In the genomic region with DNA sequence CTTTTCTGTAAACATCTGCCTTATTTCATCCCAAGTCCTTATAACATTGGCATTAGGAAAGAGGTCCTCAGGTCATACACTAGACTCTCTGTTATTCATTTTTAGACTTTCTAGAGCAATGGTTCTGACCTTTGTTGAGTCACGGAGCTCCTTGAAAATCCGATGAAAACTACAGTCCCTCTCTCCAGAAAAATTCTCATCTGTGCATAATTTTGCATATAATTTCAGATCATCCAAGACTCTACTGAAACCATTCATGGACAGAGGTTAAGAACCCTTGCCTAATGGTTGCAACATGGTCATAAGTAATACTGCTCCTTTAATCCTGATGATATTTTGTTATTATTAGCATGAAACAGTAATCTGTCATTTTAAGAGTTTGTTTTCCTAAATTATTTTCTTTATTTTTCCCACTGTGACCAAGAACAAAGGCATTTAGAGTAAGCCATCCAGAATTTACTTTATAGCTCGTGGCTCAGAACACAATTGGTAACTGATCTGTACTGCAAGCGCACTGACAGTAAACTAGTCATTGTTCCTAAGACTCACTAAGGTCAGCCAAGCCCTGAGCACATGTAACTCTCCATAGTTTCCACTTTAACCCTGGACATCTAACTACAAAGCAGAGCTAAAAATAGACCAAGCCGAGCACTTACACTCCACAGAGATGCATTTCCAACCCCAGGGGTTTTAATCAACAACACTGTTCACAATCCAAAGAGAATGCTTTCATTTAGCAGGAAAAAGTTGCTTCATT, we compare ENCODE assay signal across 13 cellular contexts. TPM values are rescaled to one million over a fixed set of nuclear protein-coding genes. Genes with fewer than 3 reads are reported as not detected.
A peak's percentile ranks its signal among the peaks of the same experiment; 100 is the strongest.
DNase-seq lines count a peak whose midpoint lies in the region; ATAC-seq and TF ChIP-seq lines count a peak whose summit lies in the region.
"Had no signal": no experiment of that assay in that cellular context is flagged by ENCODE, and none has a peak within 500 bp of the region (broad histone marks: within the 10 kb centered on the region; RNA-seq: fewer than 3 reads in every experiment).

No MANE protein-coding gene starts in this region.

- H3K9me3 ChIP-seq in muscle layer of colon (ENCODE audit: low read length): no peaks in the 10 kb centered on the region
- H3K9me3 ChIP-seq: colonic mucosa had no signal

- DNase-seq in NCI-H345 treated with DMSO at 0.1 percent for 48 hours (lab: John Stamatoyannopoulos, UW; ENCODE audit: unreplicated experiment) (peak; percentile 11), fibroblast of the aortic adventitia (ENCODE audit: low read depth) (peak; percentile 33), posterior vena cava (ENCODE audit: low spot score) (no peak), GM10248 (ENCODE audit: extremely low spot score) (no peak)
- no peak for DNase-seq in activated naive CD4-positive, alpha-beta T cell treated with anti-CD3 and anti-CD28 coated beads, Interleukin-2, amount 50 U/mL, for 72 hours (ENCODE audit: low spot score in 2 of 2)
- DNase-seq: activated T-cell treated with anti-CD3 and anti-CD28 coated beads, Interleukin-2, amount 50 U/mL, for 24 hours; colonic mucosa; small intestine; T-helper 9 cell had no signal

- CTCF ChIA-PET in GM10248 (lab: Yijun Ruan, JAX): interaction anchor here (1.5 to 3.2 kb wide), 3 partner anchors 10 to 37 kb away, joined by 3 to 13 read pairs (median 7); no protein-coding TSS in a partner anchor

- no peaks in the 10 kb centered on the region for H3K27me3 ChIP-seq in ACC112 (ENCODE audit: insufficient read depth, low read length)
- H3K27me3 ChIP-seq in muscle layer of colon (ENCODE audit: control insufficient read depth in 1 of 2, insufficient read depth in 2 of 2, low read length in 2 of 2): no peaks in the 10 kb centered on the region
- H3K27me3 ChIP-seq: colonic mucosa had no signal

- peak overlapping the region; percentile 32; the same call in 1 of the 2 replicates for H3K4me3 ChIP-seq in ACC112 (ENCODE audit: low read depth, low read length)
- H3K4me3 ChIP-seq in fibroblast of the aortic adventitia (ENCODE audit: low read depth, low read length): no peak overlapping the region
- H3K4me3 ChIP-seq in muscle layer of colon (ENCODE audit: low read depth in 1 of 2, low read length in 2 of 2): no peak overlapping the region
- H3K4me3 ChIP-seq: colonic mucosa had no signal

- no peaks in the 10 kb centered on the region for H3K36me3 Mint-ChIP-seq in activated naive CD4-positive, alpha-beta T cell treated with anti-CD3 and anti-CD28 coated beads, Interleukin-2, amount 50 U/mL, for 72 hours

- H3K36me3 ChIP-seq in ACC112 (ENCODE audit: insufficient read depth, low read length): no peaks in the 10 kb centered on the region
- no peaks in the 10 kb centered on the region for H3K36me3 ChIP-seq in muscle layer of colon (ENCODE audit: insufficient read depth, low read length)
- H3K36me3 ChIP-seq: colonic mucosa had no signal

- peaks cover 2 to 4% of the 10 kb centered on the region in 2 donors for H3K9me3 Mint-ChIP-seq in activated naive CD4-positive, alpha-beta T cell treated with anti-CD3 and anti-CD28 coated beads, Interleukin-2, amount 50 U/mL, for 72 hours
- H3K9me3 Mint-ChIP-seq: stimulated activated naive CD8-positive, alpha-beta T cell treated with anti-CD3 and anti-CD28 coated beads, Interleukin-15, Interleukin-2, amounts not matched to agents 100 ng/mL and 50 ng/mL, for 24 hours had no signal

- H3K27ac ChIP-seq in ACC112 (ENCODE audit: low read depth, low read length) (peak overlapping the region; percentile 61), muscle layer of colon (ENCODE audit: low read depth, low read length) (peak overlapping the region; percentile 12)
- H3K27ac ChIP-seq: colonic mucosa had no signal

- H3K4me1 ChIP-seq in ACC112 (ENCODE audit: control insufficient read depth, insufficient read depth, low read length, unreplicated experiment): peaks cover 41% of the 10 kb centered on the region
- peaks cover 26% of the 10 kb centered on the region for H3K4me1 ChIP-seq in muscle layer of colon (ENCODE audit: insufficient read depth, low read length)

- H2AFZ ChIP-seq in ACC112 (ENCODE audit: low read length, unreplicated experiment): peak overlapping the region; percentile 1

- POLR2A ChIA-PET in GM10248 (lab: Yijun Ruan, JAX): no interaction called here

- no peak for TF ChIP-seq CTCF in fibroblast of the aortic adventitia (IDR thresholded peaks at IDR 0.05; ENCODE audit: insufficient read depth, low read length)
- TF ChIP-seq CTCF in GM10248 (IDR thresholded peaks at IDR 0.05; ENCODE audit: control extremely low read depth, extremely low read depth, low read depth, missing control alignments): no peak

- H3K27ac Mint-ChIP-seq in activated naive CD4-positive, alpha-beta T cell treated with anti-CD3 and anti-CD28 coated beads, Interleukin-2, amount 50 U/mL, for 72 hours: no peak overlapping the region
- H3K27ac Mint-ChIP-seq: activated T-cell treated with anti-CD3 and anti-CD28 coated beads, Interleukin-2, amount 50 U/mL, for 24 hours had no signal

- no peak overlapping the region for H3K9ac ChIP-seq in muscle layer of colon (ENCODE audit: low read length)

- intact Hi-C loops in posterior vena cava (cut with DNase I): no loop called here

- no peak for ATAC-seq in esophagus mucosa
- ATAC-seq in activated naive CD4-positive, alpha-beta T cell treated with anti-CD3 and anti-CD28 coated beads, Interleukin-2, amount 50 U/mL, for 72 hours: no peak

- no peaks in the 10 kb centered on the region for H3K79me2 ChIP-seq in ACC112 (ENCODE audit: control insufficient read depth, insufficient read depth, low read length, unreplicated experiment)

RNA-seq across cellular contexts. Expression of gene MYOM1, which starts 8.4 kb away (rescaled TPM):
- total RNA-seq in fibroblast of the aortic adventitia (ENCODE audit: low replicate concordance) (0.90 and 7.5 TPM in 2 replicates), posterior vena cava (10 to 100 TPM; 32.0 to 42.1 TPM), esophagus mucosa (0.32 TPM)
- total RNA-seq in activated naive CD4-positive, alpha-beta T cell treated with anti-CD3 and anti-CD28 coated beads, Interleukin-2, amount 50 U/mL, for 72 hours: 1 to 10 TPM; 1.8 to 1.9 TPM

RNA-seq across cellular contexts. Expression of gene MYL12A, which starts 36.2 kb away (rescaled TPM):
- total RNA-seq in fibroblast of the aortic adventitia (ENCODE audit: low replicate concordance): 251 and 733 TPM in 2 replicates
- total RNA-seq in posterior vena cava: 100 to 1,000 TPM; 331 to 410 TPM
- total RNA-seq in esophagus mucosa: 241 TPM
- total RNA-seq in activated naive CD4-positive, alpha-beta T cell treated with anti-CD3 and anti-CD28 coated beads, Interleukin-2, amount 50 U/mL, for 72 hours: 100 to 1,000 TPM; 485 to 498 TPM

RNA-seq across cellular contexts. Expression of gene MYL12B, which starts 50.5 kb away (rescaled TPM):
- total RNA-seq in fibroblast of the aortic adventitia (ENCODE audit: low replicate concordance) (77.4 and 415 TPM in 2 replicates), posterior vena cava (100 to 1,000 TPM; 243 to 267 TPM), esophagus mucosa (403 TPM)
- total RNA-seq in activated naive CD4-positive, alpha-beta T cell treated with anti-CD3 and anti-CD28 coated beads, Interleukin-2, amount 50 U/mL, for 72 hours: 100 to 1,000 TPM; 294 to 358 TPM

Comparison
In these comparisons a context has a peak if more than half of its experiments do, and no peak if none do; other contexts are left out.
1. DNase-seq: peak in NCI-H345 treated with DMSO at 0.1 percent for 48 hours (single experiment) and fibroblast of the aortic adventitia (single experiment); none in posterior vena cava (single experiment), activated naive CD4-positive, alpha-beta T cell treated with anti-CD3 and anti-CD28 coated beads, Interleukin-2, amount 50 U/mL, for 72 hours (0 of 2) and GM10248 (single experiment).